Comparison of ENCODE assay signal across 23 cellular contexts in the genomic region with DNA sequence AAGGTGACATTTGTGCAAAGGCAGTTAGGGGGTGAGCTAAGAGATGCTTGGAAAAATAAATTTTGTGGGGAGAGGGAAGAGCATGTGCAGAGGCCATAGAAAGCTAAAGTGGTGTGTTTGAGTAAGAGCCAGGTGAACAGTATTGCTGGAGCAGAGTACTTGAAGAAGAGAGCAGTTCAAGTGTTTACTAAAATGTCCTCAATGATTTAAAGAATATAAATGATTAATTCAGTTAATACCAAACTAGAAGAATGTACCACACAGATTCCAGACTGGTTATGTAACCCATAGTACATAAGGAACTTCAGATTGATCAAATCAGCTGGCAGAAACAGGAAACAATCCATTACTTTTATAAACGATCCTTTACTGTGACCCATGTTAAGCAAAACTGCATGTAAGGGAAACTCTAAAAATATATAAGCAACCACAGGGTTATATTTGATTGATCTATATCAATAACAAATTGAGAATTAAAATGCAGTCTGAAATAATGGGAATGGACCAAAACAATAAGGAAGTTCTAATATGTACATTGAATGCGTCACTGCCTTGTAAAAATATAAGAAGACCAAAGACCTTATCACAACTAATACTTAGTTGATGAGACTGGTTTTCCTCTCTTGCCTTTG.
DNase-seq lines count a peak whose midpoint lies in the region; ATAC-seq and FAIRE-seq lines count a peak whose summit lies in the region.
"Had no signal": no experiment of that assay in that cellular context is flagged by ENCODE, and none has a peak within 500 bp of the region (broad histone marks: within the 10 kb centered on the region; RNA-seq: fewer than 3 reads in every experiment).

No MANE protein-coding gene starts in this region.

- peaks cover 2% of the 10 kb centered on the region for H3K4me1 Mint-ChIP-seq in activated CD8-positive, alpha-beta memory T cell treated with anti-CD3 and anti-CD28 coated beads, Interleukin-2, amount 10 ng/mL, durations not matched to agents 7 days and 5 days
- H3K4me1 Mint-ChIP-seq: neural crest cell had no signal

- FAIRE-seq in small intestine (lab: Jason Lieb, UNC), result no peak
- FAIRE-seq: colon, H1 had no signal

- peaks cover 36% of the 10 kb centered on the region for H3K36me3 Mint-ChIP-seq in activated CD8-positive, alpha-beta memory T cell treated with anti-CD3 and anti-CD28 coated beads, Interleukin-2, amount 10 ng/mL, durations not matched to agents 7 days and 5 days

- H3K27me3 ChIP-seq in small intestine (ENCODE audit: control insufficient read depth in 2 of 2, insufficient read depth in 2 of 2, low read length in 2 of 2), result no peaks in the 10 kb centered on the region
- H3K27me3 ChIP-seq: gastroesophageal sphincter, SJSA1 had no signal

- WGBS in small intestine, 3 donors, result 15 to 28% (median 27%) methylated on average over 2 of the region's 2 CpGs

- DNase-seq in NCI-H2107 treated with DMSO at 0.1 percent for 48 hours (lab: John Stamatoyannopoulos, UW; ENCODE audit: unreplicated experiment) (peak; percentile 33), NCI-H2107 (lab: John Stamatoyannopoulos, UW) (no peak), amniotic epithelial cell (ENCODE audit: low read depth) (peak; percentile 13), kidney tubule cell (ENCODE audit: low spot score) (peak; percentile 91), small intestine (peak; percentile 67), left colon (no peak), DMS114 treated with DMSO at 0.1 percent for 48 hours (lab: John Stamatoyannopoulos, UW; ENCODE audit: unreplicated experiment) (no peak)
- DNase-seq in activated CD8-positive, alpha-beta memory T cell treated with anti-CD3 and anti-CD28 coated beads, Interleukin-2, amount 10 ng/mL, durations not matched to agents 7 days and 5 days, result no peak
- DNase-seq: 8988T; activated CD4-positive, alpha-beta T cell treated with anti-CD3 and anti-CD28 coated beads for 4 hours; activated gamma-delta T cell treated with Interleukin-2 at 50 U/mL for 16 hours; anterior cingulate cortex; C1 segment of cervical spinal cord; DND-41; NCI-H1092 treated with DMSO at 0.1 percent for 48 hours; NCI-H2171 treated with DMSO at 0.1 percent for 48 hours; stimulated activated naive CD8-positive, alpha-beta T cell treated with anti-CD3 and anti-CD28 coated beads, Interleukin-15, Interleukin-2, amounts not matched to agents 100 U/mL and 50 U/mL, for 24 hours had no signal

- H3K4me3 ChIP-seq in small intestine (ENCODE audit: low read depth in 1 of 2, low read length in 2 of 2), result no peak overlapping the region
- H3K4me3 ChIP-seq: gastroesophageal sphincter, SJSA1 had no signal

- no peaks in the 10 kb centered on the region for H3K27me3 Mint-ChIP-seq in activated CD8-positive, alpha-beta memory T cell treated with anti-CD3 and anti-CD28 coated beads, Interleukin-2, amount 10 ng/mL, durations not matched to agents 7 days and 5 days

- H3K27ac Mint-ChIP-seq in activated CD8-positive, alpha-beta memory T cell treated with anti-CD3 and anti-CD28 coated beads, Interleukin-2, amount 10 ng/mL, durations not matched to agents 7 days and 5 days, result no peak overlapping the region

- no peak for ATAC-seq in activated CD8-positive, alpha-beta memory T cell treated with anti-CD3 and anti-CD28 coated beads, Interleukin-2, amount 10 ng/mL, durations not matched to agents 7 days and 5 days
- no peak for ATAC-seq in left colon
- ATAC-seq: gastroesophageal sphincter; stimulated activated naive CD8-positive, alpha-beta T cell treated with anti-CD3 and anti-CD28 coated beads, Interleukin-15, Interleukin-2, amounts not matched to agents 100 U/mL and 50 U/mL, for 24 hours had no signal

- no peaks in the 10 kb centered on the region for H3K36me3 ChIP-seq in small intestine (ENCODE audit: control insufficient read depth in 2 of 2, insufficient read depth in 2 of 2, low read length in 2 of 2)
- H3K36me3 ChIP-seq: gastroesophageal sphincter, SJSA1 had no signal

- H3K4me3 Mint-ChIP-seq in activated CD8-positive, alpha-beta memory T cell treated with anti-CD3 and anti-CD28 coated beads, Interleukin-2, amount 10 ng/mL, durations not matched to agents 7 days and 5 days, result no peak overlapping the region
- H3K4me3 Mint-ChIP-seq: neural crest cell had no signal

- intact Hi-C loops in left colon (cut with DNase I, micrococcal nuclease), result no loop called here

- H3K4me1 ChIP-seq in small intestine (ENCODE audit: control insufficient read depth in 2 of 2, insufficient read depth in 1 of 2, low read depth in 1 of 2, low read length in 1 of 2), result peaks cover 0 to 2% of the 10 kb centered on the region in 2 donors
- H3K4me1 ChIP-seq: gastroesophageal sphincter, SJSA1 had no signal

- no peak overlapping the region for H3K27ac ChIP-seq in small intestine (ENCODE audit: low read depth in 1 of 2, low read length in 1 of 2)
- H3K27ac ChIP-seq: gastroesophageal sphincter, KMS-11, SJSA1 had no signal

- CTCF ChIA-PET in activated CD8-positive, alpha-beta memory T cell treated with anti-CD3 and anti-CD28 coated beads, Interleukin-2, amount 10 ng/mL, durations not matched to agents 7 days and 5 days (lab: Charles Lee), result no interaction called here

- H3K9me3 ChIP-seq in small intestine (ENCODE audit: control insufficient read depth, low read depth), result no peaks in the 10 kb centered on the region
- H3K9me3 ChIP-seq: gastroesophageal sphincter, SJSA1 had no signal

- H3K9me3 Mint-ChIP-seq in activated CD8-positive, alpha-beta memory T cell treated with anti-CD3 and anti-CD28 coated beads, Interleukin-2, amount 10 ng/mL, durations not matched to agents 7 days and 5 days (ENCODE audit: low read depth), result peaks cover 5% of the 10 kb centered on the region
- H3K9me3 Mint-ChIP-seq: neural crest cell had no signal

Comparison
In these comparisons a context has a peak if more than half of its experiments do, and no peak if none do; other contexts are left out.
1. DNase-seq: peak in NCI-H2107 treated with DMSO at 0.1 percent for 48 hours (single experiment), amniotic epithelial cell (single experiment), kidney tubule cell (single experiment) and small intestine (single experiment); none in NCI-H2107 (single experiment), activated CD8-positive, alpha-beta memory T cell treated with anti-CD3 and anti-CD28 coated beads, Interleukin-2, amount 10 ng/mL, durations not matched to agents 7 days and 5 days (single experiment), left colon (0 of 2) and DMS114 treated with DMSO at 0.1 percent for 48 hours (single experiment).